10 cellular contexts compared by ENCODE assay signal in genomic region chr3:141998674-141999290, GRCh38.
DNase-seq lines count a peak whose midpoint lies in the region; FAIRE-seq and TF ChIP-seq lines count a peak whose summit lies in the region.
"Had no signal": no experiment of that assay in that cellular context is flagged by ENCODE, and none has a peak within 500 bp of the region (broad histone marks: within the 10 kb centered on the region; RNA-seq: fewer than 3 reads in every experiment).

No MANE protein-coding gene starts in this region.

- H3K36me3 Mint-ChIP-seq in nephron progenitor cell (ENCODE audit: low read depth) (peaks cover 55% of the 10 kb centered on the region), immature natural killer cell (peaks cover 0 to 4% (median 0%) of the 10 kb centered on the region in 3 donors)

- peaks cover 1 to 2% of the 10 kb centered on the region in 2 donors for H3K36me3 ChIP-seq in small intestine (ENCODE audit: control insufficient read depth in 2 of 2, insufficient read depth in 2 of 2, low read length in 2 of 2)

- no peak overlapping the region for H3K27ac Mint-ChIP-seq in nephron progenitor cell
- no peak overlapping the region for H3K27ac Mint-ChIP-seq in immature natural killer cell
- H3K27ac Mint-ChIP-seq: neural progenitor cell had no signal

- no peak for TF ChIP-seq POLR2A in GM12891 (IDR thresholded peaks at IDR 0.05; ENCODE audit: low read depth, low read length)

- H3K4me1 Mint-ChIP-seq in nephron progenitor cell (no peaks in the 10 kb centered on the region), immature natural killer cell (peaks cover 5 to 24% of the 10 kb centered on the region in 2 donors)

- H3K9me3 Mint-ChIP-seq in nephron progenitor cell (no peaks in the 10 kb centered on the region), immature natural killer cell (no peaks in the 10 kb centered on the region)
- H3K9me3 Mint-ChIP-seq: neural progenitor cell had no signal

- TF ChIP-seq CTCF in nephron progenitor cell (IDR thresholded peaks at IDR 0.05) = no peak

- no peaks in the 10 kb centered on the region for H3K27me3 ChIP-seq in small intestine (ENCODE audit: control insufficient read depth in 2 of 2, insufficient read depth in 2 of 2, low read length in 2 of 2)
- H3K27me3 ChIP-seq: neural progenitor cell had no signal

- no peaks in the 10 kb centered on the region for H3K4me1 ChIP-seq in small intestine (ENCODE audit: control insufficient read depth in 2 of 2, insufficient read depth in 1 of 2, low read depth in 1 of 2, low read length in 1 of 2)

- no peak overlapping the region for H3K27ac ChIP-seq in small intestine (ENCODE audit: low read depth in 1 of 2, low read length in 1 of 2)
- H3K27ac ChIP-seq: neural progenitor cell had no signal

- 50 to 86% (median 75%) methylated on average over 4 of the region's 4 CpGs for WGBS in small intestine, 3 donors

- FAIRE-seq in small intestine (lab: Jason Lieb, UNC) = no peak
- FAIRE-seq in GM12891 (lab: Jason Lieb, UNC) = no peak

- H3K27me3 Mint-ChIP-seq in nephron progenitor cell (ENCODE audit: low read depth, poor library complexity) (peaks cover 3% of the 10 kb centered on the region), immature natural killer cell (ENCODE audit: low read depth in 3 of 3) (peaks cover 0 to 2% (median 0%) of the 10 kb centered on the region in 3 donors)

- no peaks in the 10 kb centered on the region for H3K9me3 ChIP-seq in small intestine (ENCODE audit: control insufficient read depth, low read depth)

- peak; percentile 26 for DNase-seq in DMS53 (lab: John Stamatoyannopoulos, UW)
- DNase-seq in DMS53 treated with DMSO at 0.1 percent for 48 hours (lab: John Stamatoyannopoulos, UW; ENCODE audit: unreplicated experiment) = no peak
- peak; percentile 41 for DNase-seq in NCI-H2196 (lab: John Stamatoyannopoulos, UW; ENCODE audit: unreplicated experiment)
- DNase-seq in dedifferentiated amniotic fluid mesenchymal stem cell (ENCODE audit: extremely low spot score) = peak; percentile 41
- DNase-seq in small intestine = peak; percentile 29
- no peak for DNase-seq in nephron progenitor cell
- DNase-seq in GM12891 (ENCODE audit: insufficient read length, low spot score) = no peak
- DNase-seq in immature natural killer cell = no peak
- DNase-seq: H7 had no signal

- H3K4me3 ChIP-seq in small intestine (ENCODE audit: low read depth in 1 of 2, low read length in 2 of 2) = no peak overlapping the region
- H3K4me3 ChIP-seq: neural progenitor cell had no signal

- H3K4me3 Mint-ChIP-seq in nephron progenitor cell = no peak overlapping the region
- H3K4me3 Mint-ChIP-seq in immature natural killer cell = no peak overlapping the region
- H3K4me3 Mint-ChIP-seq: neural progenitor cell had no signal

TF ChIP-seq in GM12891, 5 proteins besides CTCF, POLR2A, EP300 and RAD21:
- TF ChIP-seq TAF1 (IDR thresholded peaks at IDR 0.05; ENCODE audit: low read depth, low read length) (no peak), PAX5 (IDR thresholded peaks at IDR 0.05; ENCODE audit: insufficient read depth, low read length, severe bottlenecking) (no peak), SPI1 (IDR thresholded peaks at IDR 0.05; ENCODE audit: low read depth, low read length) (no peak), POU2F2 (IDR thresholded peaks at IDR 0.05; ENCODE audit: low read depth, low read length) (no peak), POLR2AphosphoS5 (IDR thresholded peaks at IDR 0.05; ENCODE audit: low read depth, low read length) (no peak)

Comparison
In these comparisons a context has a peak if more than half of its experiments do, and no peak if none do; other contexts are left out.
1. DNase-seq: peak in DMS53 (single experiment), NCI-H2196 (single experiment), dedifferentiated amniotic fluid mesenchymal stem cell (single experiment) and small intestine (single experiment); none in DMS53 treated with DMSO at 0.1 percent for 48 hours (single experiment), nephron progenitor cell (single experiment), GM12891 (single experiment) and immature natural killer cell (0 of 3).